In the genomic region with DNA sequence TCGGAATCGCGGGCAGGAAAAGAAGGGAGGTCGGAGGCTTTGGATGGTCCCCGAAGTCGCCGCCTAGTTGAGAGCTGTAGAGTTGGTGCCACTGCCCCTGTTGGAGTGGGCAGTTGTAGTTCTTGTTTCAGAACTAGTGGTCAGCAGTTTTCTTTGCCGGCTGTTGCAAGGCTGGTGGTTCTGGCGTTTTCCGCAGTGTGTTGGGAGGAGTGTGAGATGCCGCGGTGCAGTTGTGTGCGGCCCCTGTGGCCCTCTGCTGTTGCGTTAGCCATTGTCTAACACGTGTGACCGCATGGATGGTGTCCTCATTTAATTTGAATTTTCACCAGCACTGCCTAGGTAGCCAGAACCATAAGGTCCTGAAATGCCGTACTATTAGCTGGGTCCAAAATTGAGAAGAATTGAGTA, we compare ENCODE assay signal across 8 cellular contexts. TPM values are rescaled to one million over a fixed set of nuclear protein-coding genes. Genes with fewer than 3 reads are reported as not detected.
DNase-seq lines count a peak whose midpoint lies in the region; ATAC-seq and TF ChIP-seq lines count a peak whose summit lies in the region.

No MANE protein-coding gene starts in this region.

- peaks cover 8% of the 10 kb centered on the region for H3K36me3 ChIP-seq in BJ (ENCODE audit: control insufficient read depth, insufficient read depth, low read length)
- peaks cover 6% of the 10 kb centered on the region; the same call in 1 of the 2 replicates for H3K36me3 ChIP-seq in Loucy (ENCODE audit: insufficient read depth, low read length)
- no peaks in the 10 kb centered on the region for H3K36me3 ChIP-seq in colonic mucosa

- H3K27ac ChIP-seq in colonic mucosa = peak overlapping the region; percentile 96

- H3K4me3 ChIP-seq in BJ (ENCODE audit: low read depth, low read length) = peak overlapping the region; percentile 97
- peak overlapping the region; percentile 81 for H3K4me3 ChIP-seq in Loucy (ENCODE audit: low read length, poor library complexity, severe bottlenecking)
- H3K4me3 ChIP-seq in colonic mucosa = peak overlapping the region; percentile 92

- H2AFZ ChIP-seq in Loucy (ENCODE audit: low read length) = no peak overlapping the region

- POLR2A ChIA-PET in BJ (lab: Charles Lee) = interaction anchor here (1.0 kb wide), 1 partner anchor 26 kb away, joined by 3 read pairs; no protein-coding TSS in a partner anchor

- no peaks in the 10 kb centered on the region for H3K9me2 ChIP-seq in Loucy (replicated peaks; ENCODE audit: low read depth, low read length)

- 0 out of 2 replicates have a peak, but pooled peaks have one; percentile 9 for TF ChIP-seq CTCF in BJ (IDR thresholded peaks at IDR 0.05; ENCODE audit: insufficient read depth, low read depth, low read length)
- TF ChIP-seq CTCF in Loucy (conservative IDR thresholded peaks at IDR 0.05; ENCODE audit: low read length) = no peak
- no peak for TF ChIP-seq CTCF in colonic mucosa (IDR thresholded peaks at IDR 0.05)
- no peak for TF ChIP-seq CTCF in GM13976 (IDR thresholded peaks at IDR 0.05; ENCODE audit: borderline replicate concordance, control extremely low read depth, extremely low read depth, insufficient read depth, missing control alignments)

- H3K9ac ChIP-seq in Loucy (ENCODE audit: low read depth, low read length, poor library complexity, severe bottlenecking) (peak overlapping the region; percentile 96), colonic mucosa (ENCODE audit: low read depth in 2 of 2, low read length in 2 of 2) (peak overlapping the region; percentile 97 to 100)

- ATAC-seq in GM18502 (IDR thresholded peaks at IDR 0.05; ENCODE audit: poor library complexity, unreplicated experiment) = no peak
- no peak for ATAC-seq in left colon

- peaks cover 90% of the 10 kb centered on the region for H3K79me2 ChIP-seq in Loucy (ENCODE audit: insufficient read depth, low read length)

- peaks cover 66% of the 10 kb centered on the region for H4K20me1 ChIP-seq in Loucy (ENCODE audit: insufficient read depth, low read length, poor library complexity, severe bottlenecking)

- no peak for DNase-seq in BJ (ENCODE audit: low read depth)
- peak; percentile 35 for DNase-seq in colonic mucosa
- DNase-seq in midbrain (lab: John Stamatoyannopoulos, UW) = peak; percentile 17
- no peak for DNase-seq in GM13976 (ENCODE audit: low spot score)
- DNase-seq in left colon = no peak
- no peak for DNase-seq in NCI-H128 (lab: John Stamatoyannopoulos, UW; ENCODE audit: unreplicated experiment)

- no peaks in the 10 kb centered on the region for H3K27me3 ChIP-seq in BJ (ENCODE audit: control insufficient read depth, insufficient read depth, low read length)
- H3K27me3 ChIP-seq in Loucy (ENCODE audit: insufficient read depth, low read length, poor library complexity, severe bottlenecking) = peaks cover 6% of the 10 kb centered on the region
- H3K27me3 ChIP-seq in colonic mucosa = no peaks in the 10 kb centered on the region

- CTCF ChIA-PET in BJ (lab: Yijun Ruan, JAX) = interaction anchor here (0.6 to 1.0 kb wide), 3 partner anchors 83 to 320 kb away, joined by 3 to 5 read pairs (median 3); no protein-coding TSS in a partner anchor

- peak overlapping the region; percentile 88 for H3K4me2 ChIP-seq in Loucy (ENCODE audit: low read depth, low read length, poor library complexity, severe bottlenecking)

- in situ Hi-C loops in GM13976 (cut with MboI; ENCODE audit: low sequenced_read_pairs, unreplicated experiment) = no loop called here

- H3K9me3 ChIP-seq in Loucy (ENCODE audit: insufficient read depth, low read depth, low read length) (no peaks in the 10 kb centered on the region), colonic mucosa (no peaks in the 10 kb centered on the region)

- H3F3A ChIP-seq in Loucy (ENCODE audit: low read depth) = no peaks in the 10 kb centered on the region

- intact Hi-C loops in colonic mucosa (cut with DNase I) (no loop called here), left colon (cut with DNase I, micrococcal nuclease) (no loop called here)

- H3K4me1 ChIP-seq in Loucy (ENCODE audit: insufficient read depth, low read length, poor library complexity, severe bottlenecking) = peaks cover 53% of the 10 kb centered on the region
- H3K4me1 ChIP-seq in colonic mucosa = peaks cover 42% of the 10 kb centered on the region

RNA-seq across cellular contexts. Expression of gene ARF1, which starts 1.4 kb away (rescaled TPM):
- 539 and 933 TPM in 2 replicates for polyA plus RNA-seq in BJ (2011; rRNA removed)
- polyA minus RNA-seq in BJ (2011; rRNA and poly(A)+ RNA removed) = 713 and 1,022 TPM in 2 replicates
- 100 to 1,000 TPM; 522 to 586 TPM for total RNA-seq in colonic mucosa
- total RNA-seq in left colon = 100 to 1,000 TPM; 469 to 500 TPM

RNA-seq across cellular contexts. Expression of gene C1orf35, which starts 19.2 kb away (rescaled TPM):
- polyA plus RNA-seq in BJ (2011; rRNA removed) = 4.2 and 6.2 TPM in 2 replicates
- polyA minus RNA-seq in BJ (2011; rRNA and poly(A)+ RNA removed) = 0.87 and 1.4 TPM in 2 replicates
- total RNA-seq in colonic mucosa = 10 to 100 TPM; 14.9 to 26.4 TPM
- total RNA-seq in left colon = 10 to 100 TPM; 11.9 to 14.7 TPM

RNA-seq across cellular contexts. Expression of gene MRPL55, which starts 25.2 kb away (rescaled TPM):
- 50.8 and 80.8 TPM in 2 replicates for polyA plus RNA-seq in BJ (2011; rRNA removed)
- polyA minus RNA-seq in BJ (2011; rRNA and poly(A)+ RNA removed) = 13.0 and 25.2 TPM in 2 replicates
- total RNA-seq in colonic mucosa (10 to 100 TPM; 33.0 to 60.7 TPM), left colon (10 to 100 TPM; 31.9 to 32.9 TPM)

RNA-seq across cellular contexts. Expression of gene GUK1, which starts 56.2 kb away (rescaled TPM):
- polyA plus RNA-seq in BJ (2011; rRNA removed) = 282 and 373 TPM in 2 replicates
- polyA minus RNA-seq in BJ (2011; rRNA and poly(A)+ RNA removed) = 58.2 and 86.1 TPM in 2 replicates
- total RNA-seq in colonic mucosa (100 to 1,000 TPM; 178 to 221 TPM), left colon (100 to 1,000 TPM; 175 to 176 TPM)

Comparison
In these comparisons a context has a peak if more than half of its experiments do, and no peak if none do; other contexts are left out.
1. DNase-seq: peak in colonic mucosa (single experiment) and midbrain (single experiment); none in BJ (single experiment), GM13976 (single experiment), left colon (0 of 2) and NCI-H128 (single experiment).
2. Peak in every context shown above with its lines, with median percentiles within 50 percentile points of each other: H3K4me3 ChIP-seq.